ENCODE assay signal across 9 cellular contexts in the genomic region with DNA sequence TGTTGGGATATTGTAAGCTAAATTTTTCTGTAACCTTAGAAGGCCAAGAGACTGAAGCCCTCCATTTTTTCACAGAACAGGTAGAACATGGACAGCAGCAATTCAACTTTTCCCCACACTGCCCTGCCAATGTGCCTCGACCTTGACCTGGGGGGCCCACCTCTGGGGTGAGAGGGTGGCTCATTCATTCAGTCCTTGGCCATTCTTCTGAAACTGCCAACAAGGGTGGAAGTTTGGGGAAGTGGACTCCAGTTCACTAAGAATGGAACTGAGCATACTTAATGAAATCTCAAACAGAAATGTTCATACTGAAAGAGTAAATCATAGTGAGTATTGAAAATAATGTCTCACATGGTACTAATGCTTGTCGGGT. TPM values are rescaled to one million over a fixed set of nuclear protein-coding genes. Genes with fewer than 3 reads are reported as not detected.
A peak's percentile ranks its signal among the peaks of the same experiment; 100 is the strongest.
DNase-seq lines count a peak whose midpoint lies in the region; ATAC-seq and TF ChIP-seq lines count a peak whose summit lies in the region.
"Had no signal": no experiment of that assay in that cellular context is flagged by ENCODE, and none has a peak within 500 bp of the region (broad histone marks: within the 10 kb centered on the region; RNA-seq: fewer than 3 reads in every experiment).

No MANE protein-coding gene starts in this region.

- H3K36me3 ChIP-seq in SK-N-MC (ENCODE audit: insufficient read depth, low read length) = peaks cover 58% of the 10 kb centered on the region
- H3K36me3 ChIP-seq in esophagus muscularis mucosa = peaks cover 25 to 36% (median 30%) of the 10 kb centered on the region in 4 donors

- H3K27ac ChIP-seq in SK-N-MC (peak overlapping the region; percentile 6; the same call in 1 of the 2 replicates), esophagus muscularis mucosa (replicated peaks in 1 of 4) (peak overlapping the region in 3 of 4 donors; percentile 87 to 91 (median 91))

- H3K9ac ChIP-seq in SK-N-MC (ENCODE audit: insufficient read length) = peak overlapping the region; percentile 97

- ATAC-seq in GM21367 (IDR thresholded peaks at IDR 0.05; ENCODE audit: unreplicated experiment) = no peak

- no peak for TF ChIP-seq EP300 in esophagus muscularis mucosa (IDR thresholded peaks at IDR 0.05)

- peaks cover 22 to 40% (median 37%) of the 10 kb centered on the region in 4 donors for H3K4me1 ChIP-seq in esophagus muscularis mucosa

- H3K27me3 ChIP-seq in esophagus muscularis mucosa = no peaks in the 10 kb centered on the region

- intact Hi-C loops in esophagus muscularis mucosa (cut with DNase I) = loop anchor here (10.0 kb wide), 2 partner anchors 104 to 394 kb away; no protein-coding TSS in a partner anchor

- H3K4me3 ChIP-seq in GM12875 (ENCODE audit: low read depth, low read length) (peak overlapping the region; percentile 59), SK-N-MC (peak overlapping the region; percentile 87), esophagus muscularis mucosa (peak overlapping the region; percentile 75 to 84 (median 76)), retinal pigment epithelial cell (ENCODE audit: low read length) (peak overlapping the region; percentile 92)

- WGBS in esophagus muscularis mucosa = 60% methylated on average over 2 of the region's 2 CpGs

- no peaks in the 10 kb centered on the region for H3K9me3 ChIP-seq in SK-N-MC (ENCODE audit: low read depth, low read length)
- H3K9me3 ChIP-seq in esophagus muscularis mucosa = no peaks in the 10 kb centered on the region

- TF ChIP-seq POLR2A in esophagus muscularis mucosa (IDR thresholded peaks at IDR 0.05; ENCODE audit: low read depth) = no peak

- TF ChIP-seq CTCF in GM12875 (IDR thresholded peaks at IDR 0.05; ENCODE audit: borderline replicate concordance, insufficient read depth, low read depth, low read length) (no peak), esophagus muscularis mucosa (IDR thresholded peaks at IDR 0.05) (no peak), retinal pigment epithelial cell (conservative IDR thresholded peaks at IDR 0.05; ENCODE audit: low read depth, low read length) (no peak)

- no peak for DNase-seq in SK-N-MC (ENCODE audit: low read depth, low spot score)
- no peak for DNase-seq in esophagus muscularis mucosa (ENCODE audit: extremely low spot score)
- DNase-seq in retinal pigment epithelial cell (ENCODE audit: low read depth) = no peak
- DNase-seq in mesenteric fat pad (ENCODE audit: low spot score) = no peak
- no peak for DNase-seq in NK-92 (lab: John Stamatoyannopoulos, UW; ENCODE audit: unreplicated experiment)
- DNase-seq in midbrain (lab: John Stamatoyannopoulos, UW) = no peak
- DNase-seq: activated effector memory CD4-positive, alpha-beta T cell treated with anti-CD3 and anti-CD28 coated beads, Interleukin-2, amount 50 U/mL, for 16 hours had no signal

RNA-seq across cellular contexts. Expression of a gene that starts 1.1 kb away (rescaled TPM):
- total RNA-seq in esophagus muscularis mucosa (100 to 1,000 TPM; 219 to 381 (median 342) TPM), mesenteric fat pad (470 TPM)

RNA-seq across cellular contexts. Expression of a gene that starts 1.5 kb away (rescaled TPM):
- total RNA-seq in esophagus muscularis mucosa = 100 to 1,000 TPM in 1 of 4 donors, 10 to 100 TPM in 3; 83.5 to 101 (median 90.9) TPM
- total RNA-seq in mesenteric fat pad = 91.1 TPM
